Comparison of ENCODE assay signal across 21 cellular contexts in the genomic region with DNA sequence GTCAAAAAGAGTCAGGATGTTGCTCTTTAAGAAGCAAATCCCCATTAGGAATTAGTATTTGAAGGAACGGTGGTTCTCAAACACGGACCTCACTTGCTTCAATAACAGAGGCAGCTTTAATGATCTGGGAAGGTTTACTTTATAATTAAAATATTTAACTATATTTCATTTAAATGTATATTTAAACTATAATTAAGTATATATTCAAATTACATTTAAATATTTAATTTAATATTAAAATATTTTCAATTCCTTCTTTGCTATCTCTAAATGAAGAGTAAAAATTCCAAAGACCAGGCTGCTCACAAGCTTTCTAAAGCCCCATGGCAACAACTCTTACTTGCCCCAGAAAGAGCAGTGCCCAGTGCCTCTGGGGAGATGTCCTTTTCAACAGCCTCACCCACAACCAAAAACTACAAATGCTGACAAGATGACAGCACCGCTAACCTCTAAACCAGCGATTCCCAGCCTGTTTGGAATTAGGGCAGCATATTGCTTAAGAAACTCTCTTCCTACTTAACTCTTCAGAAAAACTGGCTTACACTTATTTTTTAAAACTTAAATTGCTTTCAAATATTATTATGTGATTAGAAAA.
A peak's percentile ranks its signal among the peaks of the same experiment; 100 is the strongest.
DNase-seq lines count a peak whose midpoint lies in the region; ATAC-seq, FAIRE-seq and TF ChIP-seq lines count a peak whose summit lies in the region.
"Had no signal": no experiment of that assay in that cellular context is flagged by ENCODE, and none has a peak within 500 bp of the region (broad histone marks: within the 10 kb centered on the region; RNA-seq: fewer than 3 reads in every experiment).

No MANE protein-coding gene starts in this region.

- H3K4me1 ChIP-seq in neuron (ENCODE audit: insufficient read depth, low read length) (peaks cover 41% of the 10 kb centered on the region), Karpas-422 (ENCODE audit: low read length) (no peaks in the 10 kb centered on the region)
- H3K4me1 ChIP-seq: SJCRH30 had no signal

- H3K9ac ChIP-seq in Karpas-422 (ENCODE audit: low read length): no peak overlapping the region

- H3K4me2 ChIP-seq in Karpas-422 (ENCODE audit: low read depth, low read length, poor library complexity, severe bottlenecking): no peak overlapping the region

- H3K36me3 ChIP-seq in neuron (ENCODE audit: insufficient read depth, low read length) (no peaks in the 10 kb centered on the region), Karpas-422 (ENCODE audit: insufficient read depth, low read length) (no peaks in the 10 kb centered on the region)
- H3K36me3 ChIP-seq: MG63, SJCRH30 had no signal

- DNase-seq in Ammon's horn (ENCODE audit: low spot score) (peak; percentile 20), astrocyte of the hippocampus (ENCODE audit: low read depth, low spot score) (peak; percentile 37), frontal cortex (ENCODE audit: low spot score in 2 of 2) (no peak), H54 (ENCODE audit: insufficient read length, low spot score) (no peak), Karpas-422 (no peak)
- DNase-seq: AML-193; CD8-positive, alpha-beta memory T cell; DMS79 treated with DMSO at 0.1 percent for 48 hours; KBM-7; MG63; NCI-H1105 treated with DMSO at 0.1 percent for 48 hours; NCI-H2029; NCI-H446; NCI-H524 treated with DMSO at 0.1 percent for 48 hours; NCI-H774; NK-92 treated with Interleukin-12 subunit alpha and Interleukin-12 subunit beta, amount 100 ng/mL, for 24 hours; PC-3; SJCRH30 had no signal

- no peak for TF ChIP-seq POLR2A in H54 (IDR thresholded peaks at IDR 0.05; ENCODE audit: low read depth, low read length)

- ATAC-seq in GM19452 (IDR thresholded peaks at IDR 0.05; ENCODE audit: unreplicated experiment): no peak
- ATAC-seq: PC-3 had no signal

- H2AFZ ChIP-seq in neuron (ENCODE audit: low read depth, low read length): no peak overlapping the region
- no peak overlapping the region for H2AFZ ChIP-seq in Karpas-422 (ENCODE audit: low read length)

- FAIRE-seq in frontal cortex (lab: Jason Lieb, UNC): peak; percentile 17
- FAIRE-seq in H54 (lab: Jason Lieb, UNC): no peak
- FAIRE-seq: GM12892 had no signal

- H3K79me2 ChIP-seq in Karpas-422 (ENCODE audit: low read length): no peaks in the 10 kb centered on the region

- no peaks in the 10 kb centered on the region for H4K20me1 ChIP-seq in Karpas-422 (ENCODE audit: insufficient read depth, low read depth, low read length)

- H3K4me3 ChIP-seq in neuron (ENCODE audit: low read length) (peak overlapping the region; percentile 42), Karpas-422 (ENCODE audit: low read length) (no peak overlapping the region)
- H3K4me3 ChIP-seq: MG63, SJCRH30 had no signal

- H3K27me3 ChIP-seq in neuron (ENCODE audit: insufficient read depth, low read length) (no peaks in the 10 kb centered on the region), Karpas-422 (ENCODE audit: low read length) (no peaks in the 10 kb centered on the region)
- H3K27me3 ChIP-seq: MG63, SJCRH30 had no signal

- H3K9me3 ChIP-seq in neuron (ENCODE audit: low read length) (no peaks in the 10 kb centered on the region), Karpas-422 (ENCODE audit: low read length) (no peaks in the 10 kb centered on the region)
- H3K9me3 ChIP-seq: MG63, SJCRH30 had no signal

- no peak overlapping the region for H3K27ac ChIP-seq in Karpas-422 (ENCODE audit: low read length)
- H3K27ac ChIP-seq: SJCRH30 had no signal

- H3K9me2 ChIP-seq in Karpas-422 (replicated peaks; ENCODE audit: insufficient read depth, low read length): no peaks in the 10 kb centered on the region

Comparison
In these comparisons a context has a peak if more than half of its experiments do, and no peak if none do; other contexts are left out.
1. DNase-seq: peak in Ammon's horn (single experiment) and astrocyte of the hippocampus (single experiment); none in frontal cortex (0 of 2), H54 (single experiment) and Karpas-422 (single experiment).